Comparison of ENCODE assay signal across 1 cellular context in genomic region chr16:30998852-30999761, GRCh38.
TF ChIP-seq lines count a peak whose summit lies in the region.

No MANE protein-coding gene starts in this region.

TF ChIP-seq in K562, 482 proteins besides CTCF, POLR2A, EP300 and RAD21:
- TF ChIP-seq ZNF239 (CRISPR knock-in tag; IDR thresholded peaks at IDR 0.05) (no peak), ATF3 (IDR thresholded peaks at IDR 0.05) (no peak), ATF3 (CRISPR knock-in tag; conservative IDR thresholded peaks at IDR 0.05) (no peak), SETDB1 (IDR thresholded peaks at IDR 0.05; ENCODE audit: low read length) (no peak), KLF16 (IDR thresholded peaks at IDR 0.05) (no peak), RFX7 (CRISPR knock-in tag; IDR thresholded peaks at IDR 0.05) (no peak), ZNF398 (CRISPR knock-in tag; IDR thresholded peaks at IDR 0.05) (no peak), PTTG1 (tag; IDR thresholded peaks at IDR 0.05; ENCODE audit: low read depth) (no peak), ZNF431 (CRISPR knock-in tag; IDR thresholded peaks at IDR 0.05) (no peak), LCOR (CRISPR knock-in tag; IDR thresholded peaks at IDR 0.05) (no peak), AFF4 (CRISPR knock-in tag; IDR thresholded peaks at IDR 0.05) (no peak), UBTF (IDR thresholded peaks at IDR 0.05; ENCODE audit: borderline replicate concordance in 1 of 2, low read depth in 2 of 2, low read length in 2 of 2) (no peak), CBX2 (IDR thresholded peaks at IDR 0.05; ENCODE audit: insufficient read depth, low read length, poor library complexity, severe bottlenecking) (no peak), ZBTB49 (CRISPR knock-in tag; IDR thresholded peaks at IDR 0.05; ENCODE audit: borderline replicate concordance) (no peak), ELF1 (tag; IDR thresholded peaks at IDR 0.05) (no peak)
TF ChIP-seq in K562: peak in this region for 0.
